25 cellular contexts compared by ENCODE assay signal in genomic region chr3:192186508-192186907, GRCh38.
"Had no signal": no experiment of that assay in that cellular context is flagged by ENCODE, and none has a peak within 500 bp of the region (broad histone marks: within the 10 kb centered on the region; RNA-seq: fewer than 3 reads in every experiment).

No MANE protein-coding gene starts in this region.

- H3K27me3 ChIP-seq: brain microvascular endothelial cell, cardiac muscle cell had no signal

- H3K9me3 Mint-ChIP-seq: activated B cell treated with CpG ODN at 0.5 μM for 24 hours; activated CD4-positive, alpha-beta memory T cell treated with anti-CD3 and anti-CD28 coated beads for 36 hours; activated CD4-positive, alpha-beta T cell treated with anti-CD3 and anti-CD28 coated beads, Interleukin-2, amount 10 ng/mL, durations not matched to agents 24 days and 14 days; activated naive CD4-positive, alpha-beta T cell treated with anti-CD3 and anti-CD28 coated beads, Interleukin-2, amount 10 ng/mL, durations not matched to agents 7 days and 5 days; activated naive CD8-positive, alpha-beta T cell treated with anti-CD3 and anti-CD28 coated beads for 36 hours; activated T-cell treated with anti-CD3 and anti-CD28 coated beads, Interleukin-2, amount 50 U/mL, for 72 hours; activated T-helper 2 cell treated with anti-CD3 and anti-CD28 coated beads, Interferon-gamma antibody, Interleukin-2, Interleukin-4, amounts not matched to agents 10 μg/mL and 5 μg/mL and 100 μg/mL, durations not matched to agents 14 hours and 24 hours and 36 hours had no signal

- H3K27me3 Mint-ChIP-seq: activated CD4-positive, alpha-beta memory T cell treated with anti-CD3 and anti-CD28 coated beads for 36 hours; activated CD4-positive, alpha-beta T cell treated with anti-CD3 and anti-CD28 coated beads, Interleukin-2, amount 10 ng/mL, durations not matched to agents 24 days and 14 days; activated naive CD4-positive, alpha-beta T cell treated with anti-CD3 and anti-CD28 coated beads, Interleukin-2, amount 10 ng/mL, durations not matched to agents 7 days and 5 days; T-helper 17 cell had no signal

- H3K4me3 ChIP-seq: cardiac muscle cell had no signal

- H3K36me3 Mint-ChIP-seq: activated CD4-positive, alpha-beta memory T cell treated with anti-CD3 and anti-CD28 coated beads for 36 hours; activated naive CD4-positive, alpha-beta T cell treated with anti-CD3 and anti-CD28 coated beads, Interleukin-2, amount 10 ng/mL, durations not matched to agents 7 days and 5 days; activated naive CD8-positive, alpha-beta T cell treated with anti-CD3 and anti-CD28 coated beads for 36 hours had no signal

- DNase-seq: activated B cell treated with CpG ODN at 0.5 μM for 24 hours; activated CD4-positive, alpha-beta memory T cell treated with anti-CD3 and anti-CD28 coated beads for 36 hours; activated CD4-positive, alpha-beta T cell treated with anti-CD3 and anti-CD28 coated beads for 1 hour; activated CD4-positive, alpha-beta T cell treated with anti-CD3 and anti-CD28 coated beads, Interleukin-2, amount 10 ng/mL, durations not matched to agents 24 days and 14 days; activated gamma-delta T cell treated with Interleukin-2 at 50 U/mL for 16 hours; activated naive CD4-positive, alpha-beta T cell treated with anti-CD3 and anti-CD28 coated beads, Interleukin-2, amount 10 ng/mL, durations not matched to agents 7 days and 5 days; activated naive CD8-positive, alpha-beta T cell treated with anti-CD3 and anti-CD28 coated beads for 36 hours; activated T-cell treated with anti-CD3 and anti-CD28 coated beads, Interleukin-2, amount 50 U/mL, for 72 hours; brain microvascular endothelial cell; Kasumi-1; KBM-7; NCI-H1092; NCI-H1417 treated with DMSO at 0.1 percent for 48 hours; NCI-H1694; NCI-H2029 treated with DMSO at 0.1 percent for 48 hours; NCI-H345; NCI-H510A; NCI-H69; PC-3; SHP77; T-helper 17 cell; T-helper 9 cell had no signal

- FAIRE-seq: RCC 7860 had no signal

- ATAC-seq: activated T-cell treated with anti-CD3 and anti-CD28 coated beads, Interleukin-2, amount 50 U/mL, for 72 hours; PC-3; T-helper 17 cell had no signal

- H3K27ac Mint-ChIP-seq: activated B cell treated with CpG ODN at 0.5 μM for 24 hours; activated CD4-positive, alpha-beta memory T cell treated with anti-CD3 and anti-CD28 coated beads for 36 hours; activated CD4-positive, alpha-beta T cell treated with anti-CD3 and anti-CD28 coated beads, Interleukin-2, amount 10 ng/mL, durations not matched to agents 24 days and 14 days; activated naive CD4-positive, alpha-beta T cell treated with anti-CD3 and anti-CD28 coated beads, Interleukin-2, amount 10 ng/mL, durations not matched to agents 7 days and 5 days; activated naive CD8-positive, alpha-beta T cell treated with anti-CD3 and anti-CD28 coated beads for 36 hours; activated T-cell treated with anti-CD3 and anti-CD28 coated beads, Interleukin-2, amount 50 U/mL, for 72 hours; activated T-helper 2 cell treated with anti-CD3 and anti-CD28 coated beads, Interferon-gamma antibody, Interleukin-2, Interleukin-4, amounts not matched to agents 10 μg/mL and 5 μg/mL and 100 μg/mL, durations not matched to agents 14 hours and 24 hours and 36 hours; T-helper 17 cell had no signal

- H3K27ac ChIP-seq: brain microvascular endothelial cell, cardiac muscle cell had no signal

- H3K4me3 Mint-ChIP-seq: activated B cell treated with CpG ODN at 0.5 μM for 24 hours; activated CD4-positive, alpha-beta memory T cell treated with anti-CD3 and anti-CD28 coated beads for 36 hours; activated CD4-positive, alpha-beta T cell treated with anti-CD3 and anti-CD28 coated beads, Interleukin-2, amount 10 ng/mL, durations not matched to agents 24 days and 14 days; activated naive CD4-positive, alpha-beta T cell treated with anti-CD3 and anti-CD28 coated beads, Interleukin-2, amount 10 ng/mL, durations not matched to agents 7 days and 5 days; activated naive CD8-positive, alpha-beta T cell treated with anti-CD3 and anti-CD28 coated beads for 36 hours; activated T-cell treated with anti-CD3 and anti-CD28 coated beads, Interleukin-2, amount 50 U/mL, for 72 hours; T-helper 17 cell had no signal

- H3K36me3 ChIP-seq: brain microvascular endothelial cell, cardiac muscle cell had no signal

- H3K4me1 Mint-ChIP-seq: activated CD4-positive, alpha-beta T cell treated with anti-CD3 and anti-CD28 coated beads, Interleukin-2, amount 10 ng/mL, durations not matched to agents 24 days and 14 days; activated naive CD4-positive, alpha-beta T cell treated with anti-CD3 and anti-CD28 coated beads, Interleukin-2, amount 10 ng/mL, durations not matched to agents 7 days and 5 days; T-helper 17 cell had no signal
